In genomic region chr15:68679161-68679560, GRCh38 we compare ENCODE assay signal across 26 cellular contexts.
"Had no signal": no experiment of that assay in that cellular context is flagged by ENCODE, and none has a peak within 500 bp of the region (broad histone marks: within the 10 kb centered on the region; RNA-seq: fewer than 3 reads in every experiment).

No MANE protein-coding gene starts in this region.

- H3K9me3 ChIP-seq: gastroesophageal sphincter, ovary, right lobe of liver, stomach, suprapubic skin, tibial nerve had no signal

- H3K4me3 Mint-ChIP-seq: activated naive CD4-positive, alpha-beta T cell treated with anti-CD3 and anti-CD28 coated beads for 36 hours; activated naive CD8-positive, alpha-beta T cell treated with anti-CD3 and anti-CD28 coated beads, Interleukin-2, amount 10 ng/mL, durations not matched to agents 7 days and 5 days; naive thymus-derived CD4-positive, alpha-beta T cell; stimulated activated naive B cell treated with anti-CD40 and anti-IgM and Interleukin-4, amounts not matched to agents 10 μg/mL and 1 μg/mL and 100 μg/mL, for 72 hours; T-helper 2 cell treated with Interferon-gamma antibody and Interleukin-4, amounts not matched to agents 5 μg/mL and 100 μg/mL, for 36 hours had no signal

- H3K27me3 ChIP-seq: brain microvascular endothelial cell, ovary, right lobe of liver, stomach, suprapubic skin, tibial nerve had no signal

- ATAC-seq: gastroesophageal sphincter; naive thymus-derived CD4-positive, alpha-beta T cell; stimulated activated naive B cell treated with anti-CD40 and anti-IgM and Interleukin-4, amounts not matched to agents 10 μg/mL and 1 μg/mL and 100 μg/mL, for 72 hours had no signal

- H3K36me3 ChIP-seq: brain microvascular endothelial cell, gastroesophageal sphincter, ovary, right lobe of liver, stomach, suprapubic skin, tibial nerve had no signal

- H3K4me3 ChIP-seq: gastroesophageal sphincter, ovary, right lobe of liver, stomach, suprapubic skin, tibial nerve had no signal

- H3K36me3 Mint-ChIP-seq: activated naive CD8-positive, alpha-beta T cell treated with anti-CD3 and anti-CD28 coated beads, Interleukin-2, amount 10 ng/mL, durations not matched to agents 7 days and 5 days; naive thymus-derived CD4-positive, alpha-beta T cell; stimulated activated naive B cell treated with anti-CD40 and anti-IgM and Interleukin-4, amounts not matched to agents 10 μg/mL and 1 μg/mL and 100 μg/mL, for 72 hours had no signal

- DNase-seq: activated CD4-positive, alpha-beta T cell treated with anti-CD3 and anti-CD28 coated beads for 48 hours; activated CD4-positive, alpha-beta T cell treated with anti-CD3 and anti-CD28 coated beads, Interleukin-2, amount 50 U/mL, for 48 hours; activated CD4-positive, CD25-positive, alpha-beta regulatory T cell; activated CD8-positive, alpha-beta memory T cell treated with anti-CD3 and anti-CD28 coated beads for 24 hours; activated effector memory CD4-positive, alpha-beta T cell treated with anti-CD3 and anti-CD28 coated beads, Interleukin-2, amount 50 U/mL, for 16 hours; activated naive CD4-positive, alpha-beta T cell treated with anti-CD3 and anti-CD28 coated beads for 36 hours; activated naive CD8-positive, alpha-beta T cell treated with anti-CD3 and anti-CD28 coated beads, Interleukin-2, amount 10 ng/mL, durations not matched to agents 7 days and 5 days; brain microvascular endothelial cell; central memory CD4-positive, alpha-beta T cell; effector memory CD4-positive, alpha-beta T cell; midbrain; naive thymus-derived CD4-positive, alpha-beta T cell; small intestine; stimulated activated CD4-positive, alpha-beta T cell treated with anti-CD3 and anti-CD28 coated beads, Interleukin-1b, Interleukin-23, amount 100 ng/mL, for 48 hours; stimulated activated CD4-positive, alpha-beta T cell treated with anti-CD3 and anti-CD28 coated beads, Interleukin-4, amount 100 ng/mL, for 4 hours; stimulated activated CD8-positive, alpha-beta memory T cell treated with anti-CD3 and anti-CD28 coated beads, Interleukin-4, amount 100 ng/mL, for 48 hours; stimulated activated naive B cell treated with anti-CD40 and anti-IgM and Interleukin-4, amounts not matched to agents 10 μg/mL and 1 μg/mL and 100 μg/mL, for 72 hours; stomach; T-helper 1 cell had no signal

- H3K4me1 ChIP-seq: right lobe of liver had no signal

- H3K9me3 Mint-ChIP-seq: activated naive CD4-positive, alpha-beta T cell treated with anti-CD3 and anti-CD28 coated beads for 36 hours; activated naive CD8-positive, alpha-beta T cell treated with anti-CD3 and anti-CD28 coated beads, Interleukin-2, amount 10 ng/mL, durations not matched to agents 7 days and 5 days; naive thymus-derived CD4-positive, alpha-beta T cell; stimulated activated naive B cell treated with anti-CD40 and anti-IgM and Interleukin-4, amounts not matched to agents 10 μg/mL and 1 μg/mL and 100 μg/mL, for 72 hours; T-helper 2 cell treated with Interferon-gamma antibody and Interleukin-4, amounts not matched to agents 5 μg/mL and 100 μg/mL, for 36 hours had no signal

- H3K27ac Mint-ChIP-seq: activated naive CD4-positive, alpha-beta T cell treated with anti-CD3 and anti-CD28 coated beads for 36 hours; activated naive CD8-positive, alpha-beta T cell treated with anti-CD3 and anti-CD28 coated beads, Interleukin-2, amount 10 ng/mL, durations not matched to agents 7 days and 5 days; naive thymus-derived CD4-positive, alpha-beta T cell; progenitor cell of endocrine pancreas; stimulated activated naive B cell treated with anti-CD40 and anti-IgM and Interleukin-4, amounts not matched to agents 10 μg/mL and 1 μg/mL and 100 μg/mL, for 72 hours; T-helper 2 cell treated with Interferon-gamma antibody and Interleukin-4, amounts not matched to agents 5 μg/mL and 100 μg/mL, for 36 hours had no signal

- H3K4me1 Mint-ChIP-seq: activated naive CD8-positive, alpha-beta T cell treated with anti-CD3 and anti-CD28 coated beads, Interleukin-2, amount 10 ng/mL, durations not matched to agents 7 days and 5 days had no signal

- H3K27ac ChIP-seq: brain microvascular endothelial cell, gastroesophageal sphincter, ovary, right lobe of liver, stomach, suprapubic skin, tibial nerve had no signal
